ENCODE assay signal across 17 cellular contexts in genomic region chr15:74573987-74574386, GRCh38. TPM values are rescaled to one million over a fixed set of nuclear protein-coding genes. Genes with fewer than 3 reads are reported as not detected.
DNase-seq lines count a peak whose midpoint lies in the region; ATAC-seq and TF ChIP-seq lines count a peak whose summit lies in the region.
"Had no signal": no experiment of that assay in that cellular context is flagged by ENCODE, and none has a peak within 500 bp of the region (broad histone marks: within the 10 kb centered on the region; RNA-seq: fewer than 3 reads in every experiment).

No MANE protein-coding gene starts in this region.

- no peak overlapping the region for H3K4me3 ChIP-seq in KMS-11 (IDR thresholded peaks at IDR 0.05; ENCODE audit: insufficient read depth, low read depth, low read length)
- H3K4me3 ChIP-seq: dorsolateral prefrontal cortex, PC-9, vagina had no signal

- H2AFZ ChIP-seq in KMS-11 (ENCODE audit: low read depth), result no peak overlapping the region
- H2AFZ ChIP-seq: PC-9 had no signal

- peaks cover 3% of the 10 kb centered on the region; the same call in 1 of the 2 replicates for H3K36me3 ChIP-seq in KMS-11 (ENCODE audit: insufficient read depth)

- peaks cover 40% of the 10 kb centered on the region for H3K79me2 ChIP-seq in KMS-11 (ENCODE audit: insufficient read depth, low read depth)

- intact Hi-C loops in activated CD4-positive, alpha-beta T cell treated with anti-CD3 and anti-CD28 coated beads, Interleukin-2, amount 10 ng/mL, durations not matched to agents 24 days and 14 days (cut with micrococcal nuclease), result no loop called here

- no peak for TF ChIP-seq CTCF in KMS-11 (conservative IDR thresholded peaks at IDR 0.05; ENCODE audit: low read depth, low read length)

- H3K27ac ChIP-seq in KMS-11, result peak overlapping the region; percentile 83
- H3K27ac ChIP-seq: dorsolateral prefrontal cortex, PC-9, vagina had no signal

- H3K4me2 ChIP-seq in KMS-11, result peak overlapping the region; percentile 67; the same call in 1 of the 2 replicates
- H3K4me2 ChIP-seq: PC-9 had no signal

- DNase-seq in activated CD4-positive, alpha-beta T cell treated with anti-CD3 and anti-CD28 coated beads, Interleukin-2, amount 10 ng/mL, durations not matched to agents 24 days and 14 days, result no peak
- DNase-seq in activated CD4-positive, alpha-beta T cell treated with anti-CD3 and anti-CD28 coated beads, Interleukin-2, amount 50 U/mL, for 4 hours, result no peak
- no peak for DNase-seq in activated naive CD8-positive, alpha-beta T cell treated with anti-CD3 and anti-CD28 coated beads, Interleukin-2, amount 50 U/mL, for 24 hours
- DNase-seq in kidney tubule cell (ENCODE audit: low spot score) (peak; percentile 53), middle frontal gyrus (ENCODE audit: extremely low spot score, low spot score) (no peak)
- no peak for DNase-seq in stimulated activated naive CD4-positive, alpha-beta T cell (lab: John Stamatoyannopoulos, UW)
- DNase-seq: ACHN; CD8-positive, alpha-beta T cell; DND-41; dorsolateral prefrontal cortex; left ventricle myocardium superior; naive B cell; NCI-H2029; PC-9 had no signal

- H3K4me1 Mint-ChIP-seq in activated CD4-positive, alpha-beta T cell treated with anti-CD3 and anti-CD28 coated beads, Interleukin-2, amount 10 ng/mL, durations not matched to agents 24 days and 14 days, result peaks cover 11% of the 10 kb centered on the region
- H3K4me1 Mint-ChIP-seq in activated naive CD8-positive, alpha-beta T cell treated with anti-CD3 and anti-CD28 coated beads, Interleukin-2, amount 50 U/mL, for 24 hours, result peaks cover 8% of the 10 kb centered on the region

- H3K9me3 Mint-ChIP-seq in activated CD4-positive, alpha-beta T cell treated with anti-CD3 and anti-CD28 coated beads, Interleukin-2, amount 10 ng/mL, durations not matched to agents 24 days and 14 days, result no peaks in the 10 kb centered on the region
- H3K9me3 Mint-ChIP-seq in activated naive CD8-positive, alpha-beta T cell treated with anti-CD3 and anti-CD28 coated beads, Interleukin-2, amount 50 U/mL, for 24 hours, result no peaks in the 10 kb centered on the region
- H3K9me3 Mint-ChIP-seq: CD8-positive, alpha-beta T cell; naive B cell had no signal

- no peaks in the 10 kb centered on the region for H3K27me3 ChIP-seq in KMS-11 (ENCODE audit: insufficient read depth, low read depth)
- H3K27me3 ChIP-seq: dorsolateral prefrontal cortex, vagina had no signal

- peaks cover 49% of the 10 kb centered on the region for H3K36me3 Mint-ChIP-seq in activated CD4-positive, alpha-beta T cell treated with anti-CD3 and anti-CD28 coated beads, Interleukin-2, amount 10 ng/mL, durations not matched to agents 24 days and 14 days (ENCODE audit: low read depth)
- peaks cover 29% of the 10 kb centered on the region for H3K36me3 Mint-ChIP-seq in activated naive CD8-positive, alpha-beta T cell treated with anti-CD3 and anti-CD28 coated beads, Interleukin-2, amount 50 U/mL, for 24 hours (ENCODE audit: low read depth)

- H3K27ac Mint-ChIP-seq in activated CD4-positive, alpha-beta T cell treated with anti-CD3 and anti-CD28 coated beads, Interleukin-2, amount 10 ng/mL, durations not matched to agents 24 days and 14 days, result peak overlapping the region; percentile 21
- H3K27ac Mint-ChIP-seq in activated naive CD8-positive, alpha-beta T cell treated with anti-CD3 and anti-CD28 coated beads, Interleukin-2, amount 50 U/mL, for 24 hours, result peak overlapping the region; percentile 30
- H3K27ac Mint-ChIP-seq: CD8-positive, alpha-beta T cell; naive B cell had no signal

- no peak overlapping the region for H3K9ac ChIP-seq in KMS-11

- H3K4me3 Mint-ChIP-seq in activated CD4-positive, alpha-beta T cell treated with anti-CD3 and anti-CD28 coated beads, Interleukin-2, amount 10 ng/mL, durations not matched to agents 24 days and 14 days, result no peak overlapping the region
- H3K4me3 Mint-ChIP-seq in activated naive CD8-positive, alpha-beta T cell treated with anti-CD3 and anti-CD28 coated beads, Interleukin-2, amount 50 U/mL, for 24 hours, result no peak overlapping the region
- H3K4me3 Mint-ChIP-seq: CD8-positive, alpha-beta T cell; naive B cell had no signal

- H3K4me1 ChIP-seq in KMS-11 (ENCODE audit: low read depth, poor library complexity, severe bottlenecking), result peaks cover 67% of the 10 kb centered on the region
- H3K4me1 ChIP-seq: vagina had no signal

- H4K20me1 ChIP-seq in KMS-11 (ENCODE audit: insufficient read depth), result no peaks in the 10 kb centered on the region

- no peaks in the 10 kb centered on the region for H3K27me3 Mint-ChIP-seq in activated CD4-positive, alpha-beta T cell treated with anti-CD3 and anti-CD28 coated beads, Interleukin-2, amount 10 ng/mL, durations not matched to agents 24 days and 14 days
- no peaks in the 10 kb centered on the region for H3K27me3 Mint-ChIP-seq in activated naive CD8-positive, alpha-beta T cell treated with anti-CD3 and anti-CD28 coated beads, Interleukin-2, amount 50 U/mL, for 24 hours
- H3K27me3 Mint-ChIP-seq: naive B cell had no signal

- ATAC-seq in activated naive CD8-positive, alpha-beta T cell treated with anti-CD3 and anti-CD28 coated beads, Interleukin-2, amount 50 U/mL, for 24 hours, result peak; percentile 80
- no peak for ATAC-seq in HG03095 (IDR thresholded peaks at IDR 0.05; ENCODE audit: unreplicated experiment)
- ATAC-seq: CD8-positive, alpha-beta T cell; left ventricle myocardium superior had no signal

RNA-seq across cellular contexts. Expression of gene ARID3B, which starts 33.0 kb away (rescaled TPM):
- 31.1 and 33.9 TPM in 2 replicates for total RNA-seq in activated CD4-positive, alpha-beta T cell treated with anti-CD3 and anti-CD28 coated beads, Interleukin-2, amount 10 ng/mL, durations not matched to agents 24 days and 14 days

RNA-seq across cellular contexts. Expression of gene CLK3, which starts 41.6 kb away (rescaled TPM):
- 112 and 113 TPM in 2 replicates for total RNA-seq in activated CD4-positive, alpha-beta T cell treated with anti-CD3 and anti-CD28 coated beads, Interleukin-2, amount 10 ng/mL, durations not matched to agents 24 days and 14 days
